1 cellular context compared by ENCODE assay signal in genomic region chr10:494149-494542, GRCh38.
TF ChIP-seq lines count a peak whose summit lies in the region.

No MANE protein-coding gene starts in this region.

TF ChIP-seq in HepG2, 621 proteins besides CTCF, POLR2A, EP300 and RAD21 (continued from another document and continues in another):
- TF ChIP-seq ELK4 (CRISPR knock-in tag; IDR thresholded peaks at IDR 0.05; ENCODE audit: borderline replicate concordance): no peak
- TF ChIP-seq NFIB (CRISPR knock-in tag; IDR thresholded peaks at IDR 0.05; ENCODE audit: borderline replicate concordance): no peak
- TF ChIP-seq HOXD1 (CRISPR knock-in tag; IDR thresholded peaks at IDR 0.05): no peak
- TF ChIP-seq ARID4A (CRISPR knock-in tag; IDR thresholded peaks at IDR 0.05; ENCODE audit: borderline replicate concordance): peak; percentile 49; the same call in 1 of the 2 replicates
- no peak for TF ChIP-seq PCBP2 (optimal IDR thresholded peaks at IDR 0.05; ENCODE audit: low read depth, low read length, poor library complexity, severe bottlenecking)
- TF ChIP-seq ZNF17 (CRISPR knock-in tag; IDR thresholded peaks at IDR 0.05): no peak
- TF ChIP-seq ZNF138 (CRISPR knock-in tag; IDR thresholded peaks at IDR 0.05; ENCODE audit: low read depth): no peak
- no peak for TF ChIP-seq ZNF407 (CRISPR knock-in tag; IDR thresholded peaks at IDR 0.05; ENCODE audit: not compliant biosample characterization)
- no peak for TF ChIP-seq ZNF280B (CRISPR knock-in tag; IDR thresholded peaks at IDR 0.05; ENCODE audit: borderline replicate concordance)
- no peak for TF ChIP-seq FOSL1 (CRISPR knock-in tag; IDR thresholded peaks at IDR 0.05; ENCODE audit: borderline replicate concordance)
- no peak for TF ChIP-seq KIAA2018 (CRISPR knock-in tag; IDR thresholded peaks at IDR 0.05; ENCODE audit: borderline replicate concordance)
- TF ChIP-seq ZNF280D (CRISPR knock-in tag; IDR thresholded peaks at IDR 0.05): no peak
- no peak for TF ChIP-seq ZNF839 (CRISPR knock-in tag; IDR thresholded peaks at IDR 0.05; ENCODE audit: borderline replicate concordance)
- no peak for TF ChIP-seq RFX1 (IDR thresholded peaks at IDR 0.05)
- TF ChIP-seq ZNF792 (CRISPR knock-in tag; IDR thresholded peaks at IDR 0.05): no peak
- no peak for TF ChIP-seq ZHX1 (CRISPR knock-in tag; IDR thresholded peaks at IDR 0.05; ENCODE audit: low read depth)
- no peak for TF ChIP-seq HNRNPK (IDR thresholded peaks at IDR 0.05; ENCODE audit: low read depth, low read length, poor library complexity, severe bottlenecking)
